ENCODE assay signal across 10 cellular contexts in the genomic region with DNA sequence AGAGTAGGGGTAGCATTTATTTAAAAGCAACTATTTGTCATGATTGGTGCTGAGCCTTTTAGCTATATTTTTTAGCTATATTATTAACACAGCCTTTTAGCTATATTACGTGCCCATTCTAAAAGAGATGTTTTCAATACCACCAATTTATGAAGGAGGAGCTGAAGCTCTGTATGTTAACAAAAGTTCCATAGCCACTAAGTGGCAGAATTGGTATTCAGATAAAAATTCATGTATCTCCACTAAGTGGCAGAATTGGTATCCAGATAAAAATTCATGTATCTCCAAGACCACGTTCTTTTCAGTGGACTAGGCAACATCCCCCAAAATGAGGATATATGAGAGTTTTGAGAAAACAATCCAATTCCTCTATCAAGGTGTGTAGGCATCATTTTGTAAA.
DNase-seq lines count a peak whose midpoint lies in the region; ATAC-seq and TF ChIP-seq lines count a peak whose summit lies in the region.
"Had no signal": no experiment of that assay in that cellular context is flagged by ENCODE, and none has a peak within 500 bp of the region (broad histone marks: within the 10 kb centered on the region; RNA-seq: fewer than 3 reads in every experiment).

No MANE protein-coding gene starts in this region.

- DNase-seq in BJ (ENCODE audit: low read depth) (no peak), Kasumi-1 (lab: John Stamatoyannopoulos, UW) (peak; percentile 16 to 38), SK-N-SH (peak; percentile 33), iris pigment epithelial cell (ENCODE audit: low read depth) (peak; percentile 72), NCI-H1436 treated with DMSO at 0.1 percent for 48 hours (lab: John Stamatoyannopoulos, UW) (no peak), NCI-H2227 treated with DMSO at 0.1 percent for 48 hours (lab: John Stamatoyannopoulos, UW) (no peak)
- DNase-seq: activated CD4-positive, CD25-positive, alpha-beta regulatory T cell treated with anti-CD3 and anti-CD28 coated beads, Interleukin-2, amount 50 U/mL, for 72 hours; NCI-H146 had no signal

- TF ChIP-seq RAD21 in SK-N-SH (IDR thresholded peaks at IDR 0.05; ENCODE audit: low read length) = peak; percentile 94

- H3K36me3 ChIP-seq in BJ (ENCODE audit: control insufficient read depth, insufficient read depth, low read length) = no peaks in the 10 kb centered on the region
- no peaks in the 10 kb centered on the region for H3K36me3 ChIP-seq in SK-N-SH (replicated peaks in 1 of 2; ENCODE audit: control insufficient read depth in 1 of 2, insufficient read depth in 2 of 2, low read length in 1 of 2)

- H3K9me3 ChIP-seq in SK-N-SH = no peaks in the 10 kb centered on the region

- H3K27ac ChIP-seq in SK-N-SH (ENCODE audit: low read depth in 2 of 2, low read length in 1 of 2) = peak overlapping the region; percentile 34 to 75; a peak in 3 of 4 replicates

- POLR2A ChIA-PET in BJ (lab: Charles Lee) (interaction anchor here (0.7 kb wide), 1 partner anchor 16 kb away, joined by 3 read pairs; no protein-coding TSS in a partner anchor), SK-N-SH (lab: Yijun Ruan, JAX) (interaction anchor here (1.0 kb wide), 1 partner anchor 269 kb away, joined by 3 read pairs; the partner anchor contains the start of gene HGF)

- CTCF ChIA-PET in BJ (lab: Yijun Ruan, JAX) (interaction anchor here (0.6 to 3.1 kb wide), 14 partner anchors 9 to 1228 kb away, joined by 3 to 32 read pairs (median 5); partner anchors contain the start of gene HGF), SK-N-SH (lab: Yijun Ruan, JAX) (interaction anchor here (0.6 to 4.8 kb wide), 59 partner anchors 8 to 1228 kb away, joined by 3 to 182 read pairs (median 5); partner anchors contain the start of gene HGF)

- H3K27me3 ChIP-seq in BJ (ENCODE audit: control insufficient read depth, insufficient read depth, low read length) (no peaks in the 10 kb centered on the region), SK-N-SH (ENCODE audit: insufficient read depth) (no peaks in the 10 kb centered on the region)

- no peak for ATAC-seq in GM21367 (IDR thresholded peaks at IDR 0.05; ENCODE audit: unreplicated experiment)
- no peak for ATAC-seq in esophagus mucosa

- peaks cover 8 to 9% of the 10 kb centered on the region in 2 experiments; a peak in 1 of 4 replicates for H3K4me1 ChIP-seq in SK-N-SH (ENCODE audit: control insufficient read depth in 1 of 2, insufficient read depth in 2 of 2, low read depth in 1 of 2, low read length in 1 of 2)

- 40% methylated on average over 2 of the region's 2 CpGs for WGBS in SK-N-SH (ENCODE audit: low lambda C conversion rate)

- peak; percentile 29 for TF ChIP-seq CTCF in BJ (IDR thresholded peaks at IDR 0.05; ENCODE audit: insufficient read depth, low read depth, low read length)
- TF ChIP-seq CTCF in SK-N-SH (IDR thresholded peaks at IDR 0.05) = peak; percentile 76

- H3K9me2 ChIP-seq in SK-N-SH = no peaks in the 10 kb centered on the region

- H3K9ac ChIP-seq in SK-N-SH = no peak overlapping the region

- no peak overlapping the region for H3K4me2 ChIP-seq in SK-N-SH

- no peak for TF ChIP-seq EP300 in SK-N-SH (IDR thresholded peaks at IDR 0.05; ENCODE audit: borderline replicate concordance in 1 of 2, low read depth in 1 of 2, low read length in 1 of 2)

- no peaks in the 10 kb centered on the region for H3F3A ChIP-seq in SK-N-SH (replicated peaks; ENCODE audit: insufficient read depth)

- no peak overlapping the region for H2AFZ ChIP-seq in SK-N-SH (ENCODE audit: low read depth)

- H3K4me3 ChIP-seq in BJ (ENCODE audit: low read depth, low read length) = no peak overlapping the region
- no peak overlapping the region for H3K4me3 ChIP-seq in SK-N-SH (ENCODE audit: low read depth in 2 of 2, low read length in 1 of 2)

- no peaks in the 10 kb centered on the region for H3K79me2 ChIP-seq in SK-N-SH (ENCODE audit: insufficient read depth)

- no peaks in the 10 kb centered on the region for H4K20me1 ChIP-seq in SK-N-SH (ENCODE audit: insufficient read depth)

TF ChIP-seq in SK-N-SH, 30 proteins besides CTCF, POLR2A, EP300 and RAD21:
- TF ChIP-seq NFIC (IDR thresholded peaks at IDR 0.05; ENCODE audit: borderline replicate concordance) = no peak
- peak; percentile 90 for TF ChIP-seq SMC3 (IDR thresholded peaks at IDR 0.05; ENCODE audit: low read depth, low read length)
- no peak for TF ChIP-seq MXI1 (IDR thresholded peaks at IDR 0.05; ENCODE audit: low read depth, low read length)
- TF ChIP-seq, protein P1, sequence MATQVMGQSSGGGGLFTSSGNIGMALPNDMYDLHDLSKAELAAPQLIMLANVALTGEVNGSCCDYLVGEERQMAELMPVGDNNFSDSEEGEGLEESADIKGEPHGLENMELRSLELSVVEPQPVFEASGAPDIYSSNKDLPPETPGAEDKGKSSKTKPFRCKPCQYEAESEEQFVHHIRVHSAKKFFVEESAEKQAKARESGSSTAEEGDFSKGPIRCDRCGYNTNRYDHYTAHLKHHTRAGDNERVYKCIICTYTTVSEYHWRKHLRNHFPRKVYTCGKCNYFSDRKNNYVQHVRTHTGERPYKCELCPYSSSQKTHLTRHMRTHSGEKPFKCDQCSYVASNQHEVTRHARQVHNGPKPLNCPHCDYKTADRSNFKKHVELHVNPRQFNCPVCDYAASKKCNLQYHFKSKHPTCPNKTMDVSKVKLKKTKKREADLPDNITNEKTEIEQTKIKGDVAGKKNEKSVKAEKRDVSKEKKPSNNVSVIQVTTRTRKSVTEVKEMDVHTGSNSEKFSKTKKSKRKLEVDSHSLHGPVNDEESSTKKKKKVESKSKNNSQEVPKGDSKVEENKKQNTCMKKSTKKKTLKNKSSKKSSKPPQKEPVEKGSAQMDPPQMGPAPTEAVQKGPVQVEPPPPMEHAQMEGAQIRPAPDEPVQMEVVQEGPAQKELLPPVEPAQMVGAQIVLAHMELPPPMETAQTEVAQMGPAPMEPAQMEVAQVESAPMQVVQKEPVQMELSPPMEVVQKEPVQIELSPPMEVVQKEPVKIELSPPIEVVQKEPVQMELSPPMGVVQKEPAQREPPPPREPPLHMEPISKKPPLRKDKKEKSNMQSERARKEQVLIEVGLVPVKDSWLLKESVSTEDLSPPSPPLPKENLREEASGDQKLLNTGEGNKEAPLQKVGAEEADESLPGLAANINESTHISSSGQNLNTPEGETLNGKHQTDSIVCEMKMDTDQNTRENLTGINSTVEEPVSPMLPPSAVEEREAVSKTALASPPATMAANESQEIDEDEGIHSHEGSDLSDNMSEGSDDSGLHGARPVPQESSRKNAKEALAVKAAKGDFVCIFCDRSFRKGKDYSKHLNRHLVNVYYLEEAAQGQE (IDR thresholded peaks at IDR 0.05; ENCODE audit: low read depth, low read length) = no peak
- TF ChIP-seq CHD2 (IDR thresholded peaks at IDR 0.05; ENCODE audit: low read length, partially characterized antibody) = no peak
- TF ChIP-seq RCOR1 (IDR thresholded peaks at IDR 0.05; ENCODE audit: low read length) = peak; percentile 38; the same call in 1 of the 2 replicates
- 0 out of 2 replicates have a peak, but pooled peaks have one; percentile 34 for TF ChIP-seq RFX5 (IDR thresholded peaks at IDR 0.05; ENCODE audit: low read length)

Comparison
In these comparisons a context has a peak if more than half of its experiments do, and no peak if none do; other contexts are left out.
1. DNase-seq: peak in Kasumi-1 (2 of 2), SK-N-SH (single experiment) and iris pigment epithelial cell (single experiment); none in BJ (single experiment), NCI-H1436 treated with DMSO at 0.1 percent for 48 hours (single experiment) and NCI-H2227 treated with DMSO at 0.1 percent for 48 hours (single experiment).